ENCODE assay signal across 8 cellular contexts in genomic region chr3:152281032-152281713, GRCh38. TPM values are rescaled to one million over a fixed set of nuclear protein-coding genes. Genes with fewer than 3 reads are reported as not detected.
DNase-seq lines count a peak whose midpoint lies in the region; ATAC-seq and TF ChIP-seq lines count a peak whose summit lies in the region.

No MANE protein-coding gene starts in this region.

- TF ChIP-seq POLR2A in Peyer's patch (IDR thresholded peaks at IDR 0.05) (no peak), upper lobe of left lung (IDR thresholded peaks at IDR 0.05) (no peak)

- CTCF ChIA-PET in HEK293 (lab: Yijun Ruan, JAX) = interaction anchor here (0.7 kb wide), 1 partner anchor 308 kb away, joined by 3 read pairs; no protein-coding TSS in a partner anchor

- ATAC-seq in GM18511 (IDR thresholded peaks at IDR 0.05; ENCODE audit: unreplicated experiment) (peak; percentile 87), memory B cell (ENCODE audit: low read depth) (no peak), upper lobe of left lung (ENCODE audit: low FRiP score in 2 of 2) (no peak)
- ATAC-seq in stimulated activated naive B cell treated with anti-CD40 and anti-IgM and Interleukin-4, amounts not matched to agents 10 μg/mL and 1 μg/mL and 100 μg/mL, for 72 hours (replicated peaks) = no peak

- H3K9me3 Mint-ChIP-seq in memory B cell = no peaks in the 10 kb centered on the region
- no peaks in the 10 kb centered on the region for H3K9me3 Mint-ChIP-seq in stimulated activated naive B cell treated with anti-CD40 and anti-IgM and Interleukin-4, amounts not matched to agents 10 μg/mL and 1 μg/mL and 100 μg/mL, for 72 hours

- WGBS in upper lobe of left lung, 2 donors = 56% methylated on average over 4 of the region's 4 CpGs

- DNase-seq in Peyer's patch (no peak), memory B cell (ENCODE audit: low spot score in 2 of 2) (no peak), upper lobe of left lung (no peak), anterior cingulate cortex (lab: John Stamatoyannopoulos, UW) (no peak)
- no peak for DNase-seq in activated CD4-positive, alpha-beta T cell treated with anti-CD3 and anti-CD28 coated beads, Interleukin-2, amount 50 U/mL, for 4 hours
- DNase-seq in stimulated activated naive B cell treated with anti-CD40 and anti-IgM and Interleukin-4, amounts not matched to agents 10 μg/mL and 1 μg/mL and 100 μg/mL, for 72 hours = no peak

- H3K9me3 ChIP-seq in HEK293 (ENCODE audit: control insufficient read depth, insufficient read depth, low read depth, low read length) (no peaks in the 10 kb centered on the region), Peyer's patch (no peaks in the 10 kb centered on the region), upper lobe of left lung (no peaks in the 10 kb centered on the region)

- H3K4me3 ChIP-seq in HEK293 (ENCODE audit: low read depth, low read length) = no peak overlapping the region
- no peak overlapping the region for H3K4me3 ChIP-seq in Peyer's patch
- H3K4me3 ChIP-seq in upper lobe of left lung = no peak overlapping the region

- peaks cover 56% of the 10 kb centered on the region for H3K4me1 Mint-ChIP-seq in memory B cell
- peaks cover 46 to 72% of the 10 kb centered on the region in 2 donors for H3K4me1 Mint-ChIP-seq in stimulated activated naive B cell treated with anti-CD40 and anti-IgM and Interleukin-4, amounts not matched to agents 10 μg/mL and 1 μg/mL and 100 μg/mL, for 72 hours

- peak overlapping the region; percentile 72 for H3K4me3 Mint-ChIP-seq in memory B cell
- no peak overlapping the region for H3K4me3 Mint-ChIP-seq in stimulated activated naive B cell treated with anti-CD40 and anti-IgM and Interleukin-4, amounts not matched to agents 10 μg/mL and 1 μg/mL and 100 μg/mL, for 72 hours

- H3K27me3 Mint-ChIP-seq in memory B cell = no peaks in the 10 kb centered on the region
- H3K27me3 Mint-ChIP-seq in stimulated activated naive B cell treated with anti-CD40 and anti-IgM and Interleukin-4, amounts not matched to agents 10 μg/mL and 1 μg/mL and 100 μg/mL, for 72 hours = no peaks in the 10 kb centered on the region

- H3K27me3 ChIP-seq in Peyer's patch (no peaks in the 10 kb centered on the region), upper lobe of left lung (no peaks in the 10 kb centered on the region)

- TF ChIP-seq CTCF in HEK293 (tag by site-specific recombination; IDR thresholded peaks at IDR 0.05) (no peak), Peyer's patch (IDR thresholded peaks at IDR 0.05) (no peak), upper lobe of left lung (IDR thresholded peaks at IDR 0.05) (no peak)

- H3K4me1 ChIP-seq in HEK293 (ENCODE audit: control insufficient read depth, insufficient read depth, low read length) (no peaks in the 10 kb centered on the region), Peyer's patch (peaks cover 0 to 84% (median 29%) of the 10 kb centered on the region in 4 donors), upper lobe of left lung (peaks cover 80 to 88% (median 83%) of the 10 kb centered on the region in 4 donors)

- H3K36me3 ChIP-seq in HEK293 (ENCODE audit: control insufficient read depth in 2 of 2, insufficient read depth in 1 of 2, low read length in 2 of 2) (no peaks in the 10 kb centered on the region), Peyer's patch (no peaks in the 10 kb centered on the region), upper lobe of left lung (no peaks in the 10 kb centered on the region)

- H3K27ac Mint-ChIP-seq in memory B cell = peak overlapping the region; percentile 77
- no peak overlapping the region for H3K27ac Mint-ChIP-seq in stimulated activated naive B cell treated with anti-CD40 and anti-IgM and Interleukin-4, amounts not matched to agents 10 μg/mL and 1 μg/mL and 100 μg/mL, for 72 hours

- H3K27ac ChIP-seq in HEK293 (ENCODE audit: extremely low read depth, low read depth, low read length) (no peak overlapping the region), Peyer's patch (peak overlapping the region in 3 of 4 donors; percentile 3 to 13 (median 12)), upper lobe of left lung (peak overlapping the region in 2 of 4 donors; percentile 37 to 41)

- POLR2A ChIA-PET in HEK293 (lab: Yijun Ruan, JAX) = no interaction called here

- TF ChIP-seq EP300 in upper lobe of left lung (IDR thresholded peaks at IDR 0.05) = no peak

- H3K36me3 Mint-ChIP-seq in memory B cell = peaks cover 8% of the 10 kb centered on the region
- H3K36me3 Mint-ChIP-seq in stimulated activated naive B cell treated with anti-CD40 and anti-IgM and Interleukin-4, amounts not matched to agents 10 μg/mL and 1 μg/mL and 100 μg/mL, for 72 hours = peaks cover 29% of the 10 kb centered on the region in 2 donors

TF ChIP-seq in HEK293, 187 proteins besides CTCF, POLR2A, EP300 and RAD21:
- peak; percentile 64; the same call in 1 of the 2 replicates for TF ChIP-seq PRDM6 (tag by site-specific recombination; IDR thresholded peaks at IDR 0.05)
- no peak for TF ChIP-seq SP7 (tag by site-specific recombination; IDR thresholded peaks at IDR 0.05)

RNA-seq across cellular contexts. Expression of gene MBNL1, which starts 12.4 kb away (rescaled TPM):
- total RNA-seq in Peyer's patch (100 to 1,000 TPM; 261 to 429 (median 389) TPM), upper lobe of left lung (100 to 1,000 TPM; 231 to 506 (median 357) TPM)
